In the genomic region with DNA sequence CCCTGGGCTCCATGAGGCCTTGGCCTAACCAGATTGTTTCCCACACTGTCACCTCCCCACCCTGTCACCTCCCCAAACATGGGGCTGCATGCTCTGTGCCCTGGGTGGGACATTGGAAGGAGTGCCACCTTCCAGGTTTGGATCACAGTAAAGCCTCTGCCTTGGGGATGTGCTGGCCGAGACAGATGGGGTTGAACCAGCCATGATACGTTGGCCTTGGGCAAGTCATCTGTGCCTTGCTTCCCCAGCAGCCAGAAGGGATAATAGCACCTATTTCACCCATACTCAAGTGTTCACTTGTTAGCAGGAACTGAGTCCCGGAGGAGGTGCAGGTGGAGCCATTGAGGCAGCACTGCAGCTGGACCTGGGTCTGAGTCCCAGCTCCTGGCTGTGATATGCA, we compare ENCODE assay signal across 9 cellular contexts. TPM values are rescaled to one million over a fixed set of nuclear protein-coding genes. Genes with fewer than 3 reads are reported as not detected.
DNase-seq lines count a peak whose midpoint lies in the region; ATAC-seq, FAIRE-seq and TF ChIP-seq lines count a peak whose summit lies in the region.
"Not testable (repeated sequence)": the region's sequence is repeated elsewhere in the genome, so short reads cannot be mapped to it uniquely, and the experiment has no call there.
"Had no signal": no experiment of that assay in that cellular context is flagged by ENCODE, and none has a peak within 500 bp of the region (broad histone marks: within the 10 kb centered on the region; RNA-seq: fewer than 3 reads in every experiment).

No MANE protein-coding gene starts in this region.

- H3K4me3 ChIP-seq in H1 (ENCODE audit: extremely low read depth in 1 of 4, insufficient read depth in 2 of 4, low read depth in 3 of 4, low read length in 4 of 4), result not testable (repeated sequence)

- H4K20me1 ChIP-seq in H1 (replicated peaks in 1 of 2; ENCODE audit: control insufficient read depth in 1 of 2, insufficient read depth in 2 of 2, low read length in 2 of 2), result not testable (repeated sequence)

- not testable (repeated sequence) for H3K9me3 Mint-ChIP-seq in activated CD8-positive, alpha-beta T cell treated with anti-CD3 and anti-CD28 coated beads, Interleukin-2, amount 10 ng/mL, durations not matched to agents 7 days and 5 days (ENCODE audit: insufficient read depth); osteocyte (ENCODE audit: unreplicated experiment)

- not testable (repeated sequence) for H4K91ac ChIP-seq in H1 (replicated peaks; ENCODE audit: insufficient read length, low read length)

- not testable (repeated sequence) for FAIRE-seq in H1 (lab: Jason Lieb, UNC)

- not testable (repeated sequence) for H2BK15ac ChIP-seq in H1 (ENCODE audit: low read length)

- not testable (repeated sequence) for TF ChIP-seq POLR2A in H1 (IDR thresholded peaks at IDR 0.05; ENCODE audit: control extremely low read depth in 1 of 2, low read depth in 2 of 2, low read length in 2 of 2)

- 0 out of 2 replicates have a peak overlapping the region, but pooled peaks have one; percentile 7 for H3K18ac ChIP-seq in H1 (ENCODE audit: extremely low read depth, low read length)

- H3K4me3 Mint-ChIP-seq in activated CD8-positive, alpha-beta T cell treated with anti-CD3 and anti-CD28 coated beads, Interleukin-2, amount 10 ng/mL, durations not matched to agents 7 days and 5 days; osteocyte (ENCODE audit: unreplicated experiment): not testable (repeated sequence)

- not testable (repeated sequence) for H3K27me3 Mint-ChIP-seq in activated CD8-positive, alpha-beta T cell treated with anti-CD3 and anti-CD28 coated beads, Interleukin-2, amount 10 ng/mL, durations not matched to agents 7 days and 5 days (ENCODE audit: low read depth); osteocyte (ENCODE audit: unreplicated experiment)

- CTCF ChIA-PET in activated CD8-positive, alpha-beta T cell treated with anti-CD3 and anti-CD28 coated beads, Interleukin-2, amount 10 ng/mL, durations not matched to agents 7 days and 5 days (lab: Charles Lee), result interaction anchor here (1.2 kb wide), 1 partner anchor 246 kb away, joined by 5 read pairs; no protein-coding TSS in a partner anchor
- CTCF ChIA-PET in H1 (lab: Charles Lee; ENCODE audit: partially characterized antibody), result interaction anchor here (1.3 to 1.5 kb wide), 3 partner anchors 32 to 1169 kb away, joined by 3 to 12 read pairs (median 5); no protein-coding TSS in a partner anchor

- not testable (repeated sequence) for TF ChIP-seq RAD21 in H1 (IDR thresholded peaks at IDR 0.05 in 1 of 2, conservative IDR thresholded peaks at IDR 0.05 in 1 of 2; ENCODE audit: low read depth in 2 of 2, low read length in 2 of 2)

- peak overlapping the region; percentile 86; the same call in 1 of the 2 replicates for H2AK5ac ChIP-seq in H1 (ENCODE audit: low read depth, low read length)

- TF ChIP-seq EP300 in H1 (IDR thresholded peaks at IDR 0.05; ENCODE audit: borderline replicate concordance in 1 of 2, low read depth in 2 of 2, low read length in 2 of 2), result not testable (repeated sequence)

- H2BK5ac ChIP-seq in H1 (ENCODE audit: low read depth, low read length), result peak overlapping the region; percentile 37; the same call in 1 of the 2 replicates

- H4K8ac ChIP-seq in H1 (ENCODE audit: extremely low read depth, insufficient read depth, low read length), result not testable (repeated sequence)

- H4K5ac ChIP-seq in H1 (ENCODE audit: insufficient read length, low read depth, low read length), result not testable (repeated sequence)

- H3K27ac Mint-ChIP-seq in activated CD8-positive, alpha-beta T cell treated with anti-CD3 and anti-CD28 coated beads, Interleukin-2, amount 10 ng/mL, durations not matched to agents 7 days and 5 days; osteocyte (ENCODE audit: unreplicated experiment): not testable (repeated sequence)

- H3K4me1 ChIP-seq in H1 (replicated peaks in 1 of 4; ENCODE audit: control insufficient read depth in 3 of 4, insufficient read depth in 4 of 4, low read length in 3 of 4), result not testable (repeated sequence)

- H3K79me1 ChIP-seq in H1 (ENCODE audit: low read depth, low read length), result not testable (repeated sequence)

- H2BK120ac ChIP-seq in H1 (replicated peaks; ENCODE audit: low read depth, low read length), result not testable (repeated sequence)

- not testable (repeated sequence) for H3K27me3 ChIP-seq in H1 (replicated peaks in 1 of 4; ENCODE audit: control insufficient read depth in 3 of 4, extremely low read depth in 1 of 4, insufficient read depth in 3 of 4, low read length in 3 of 4)

- intact Hi-C loops in cardiac septum (cut with DNase I), result not testable (repeated sequence)

- WGBS in H1 (ENCODE audit: extremely low coverage in 1 of 2, insufficient coverage in 1 of 2, insufficient read length in 1 of 2, insufficient replicate concordance in 2 of 2, low coverage in 1 of 2, low lambda C conversion rate in 2 of 2, missing lambda C conversion rate in 1 of 2), 2 experiments, result 74% methylated on average over 3 of the region's 3 CpGs; no CpG with 5 or more reads in 1 of the 2 experiments

- TF ChIP-seq CTCF in GM13977 (IDR thresholded peaks at IDR 0.05; ENCODE audit: extremely low read depth, insufficient read depth, missing control alignments); H1 (IDR thresholded peaks at IDR 0.05; ENCODE audit: control extremely low read depth in 1 of 3, insufficient read depth in 1 of 3, low read depth in 1 of 3, low read length in 3 of 3); osteocyte (IDR thresholded peaks at IDR 0.05): not testable (repeated sequence)

- H3K27ac ChIP-seq in H1 (ENCODE audit: low read depth, low read length), result not testable (repeated sequence)

- not testable (repeated sequence) for H3K79me2 ChIP-seq in H1 (ENCODE audit: control insufficient read depth in 1 of 2, insufficient read depth in 2 of 2, low read length in 2 of 2)

- peak overlapping the region; percentile 35; the same call in 1 of the 2 replicates for H2BK20ac ChIP-seq in H1 (ENCODE audit: low read length)

- not testable (repeated sequence) for H3K4ac ChIP-seq in H1 (replicated peaks; ENCODE audit: insufficient read length, low read depth, low read length)

- not testable (repeated sequence) for H3K9me3 ChIP-seq in H1 (ENCODE audit: insufficient read depth in 2 of 2, low read depth in 1 of 2, low read length in 1 of 2)

- H3K4me1 Mint-ChIP-seq in activated CD8-positive, alpha-beta T cell treated with anti-CD3 and anti-CD28 coated beads, Interleukin-2, amount 10 ng/mL, durations not matched to agents 7 days and 5 days (ENCODE audit: low read depth); osteocyte (ENCODE audit: unreplicated experiment): not testable (repeated sequence)

- not testable (repeated sequence) for H3K36me3 Mint-ChIP-seq in activated CD8-positive, alpha-beta T cell treated with anti-CD3 and anti-CD28 coated beads, Interleukin-2, amount 10 ng/mL, durations not matched to agents 7 days and 5 days (ENCODE audit: low read depth); osteocyte (ENCODE audit: unreplicated experiment)

- DNase-seq in GM13977 (ENCODE audit: low spot score) (peak; percentile 7), RPMI8226 (peak; percentile 2), H1 (ENCODE audit: low read depth in 1 of 2, low spot score in 2 of 2) (peak in 1 of 2 experiments; percentile 49), cardiac septum (ENCODE audit: low spot score) (peak; percentile 74), left lobe of liver (ENCODE audit: low spot score) (peak; percentile 43), osteocyte (ENCODE audit: extremely low spot score, unreplicated experiment) (peak; percentile 79), ureter (ENCODE audit: low spot score) (peak; percentile 37)
- DNase-seq in activated CD8-positive, alpha-beta T cell treated with anti-CD3 and anti-CD28 coated beads, Interleukin-2, amount 10 ng/mL, durations not matched to agents 7 days and 5 days, result peak; percentile 19

- not testable (repeated sequence) for H3K23ac ChIP-seq in H1 (ENCODE audit: insufficient read length)

- H2BK12ac ChIP-seq in H1 (ENCODE audit: low read depth, low read length), result peak overlapping the region; percentile 89; the same call in 1 of the 2 replicates

- not testable (repeated sequence) for ATAC-seq in activated CD8-positive, alpha-beta T cell treated with anti-CD3 and anti-CD28 coated beads, Interleukin-2, amount 10 ng/mL, durations not matched to agents 7 days and 5 days; left lobe of liver

- POLR2A ChIA-PET in activated CD8-positive, alpha-beta T cell treated with anti-CD3 and anti-CD28 coated beads, Interleukin-2, amount 10 ng/mL, durations not matched to agents 7 days and 5 days (lab: Charles Lee), result not testable (repeated sequence)
- POLR2A ChIA-PET in H1 (lab: Charles Lee; ENCODE audit: partially characterized antibody), result interaction anchor here (0.8 kb wide), 1 partner anchor 74 kb away, joined by 3 read pairs; a partner anchor contains a TSS

- not testable (repeated sequence) for H3K9ac ChIP-seq in H1 (replicated peaks in 1 of 4; ENCODE audit: extremely low read depth in 1 of 4, low read depth in 3 of 4, low read length in 3 of 4)

- not testable (repeated sequence) for H3K4me2 ChIP-seq in H1 (ENCODE audit: insufficient read depth in 1 of 2, low read depth in 2 of 2, low read length in 2 of 2)

- not testable (repeated sequence) for H3K56ac ChIP-seq in H1 (replicated peaks; ENCODE audit: insufficient read length, low read depth, low read length)

- H3K36me3 ChIP-seq in H1 (ENCODE audit: control insufficient read depth in 2 of 4, insufficient read depth in 4 of 4, low read length in 3 of 4), result not testable (repeated sequence)

- H2AFZ ChIP-seq in H1 (ENCODE audit: low read length), result not testable (repeated sequence)

- not testable (repeated sequence) for H3K14ac ChIP-seq in H1 (ENCODE audit: insufficient read length)

- in situ Hi-C loops in GM13977 (cut with MboI; ENCODE audit: low pct_unique_long_range_greater_than_20kb, low sequenced_read_pairs, unreplicated experiment), result not testable (repeated sequence)

- H3K23me2 ChIP-seq in H1 (ENCODE audit: low read depth, low read length), result not testable (repeated sequence)

RNA-seq across cellular contexts. Expression of a gene that starts 7.0 kb away (rescaled TPM):
- not detected for total RNA-seq in activated CD8-positive, alpha-beta T cell treated with anti-CD3 and anti-CD28 coated beads, Interleukin-2, amount 10 ng/mL, durations not matched to agents 7 days and 5 days
- total RNA-seq in H1 (2021; fragmentation: NEBNext Ultra II Directional; extraction: Animal tissue kit (Norgen Biotek cat#: 25700)), result 0.69 and 0.73 TPM in 2 replicates
- polyA plus RNA-seq in H1 (2011; rRNA removed), result 0.20 and 0.27 TPM in 2 replicates
- 0.58 TPM for polyA plus RNA-seq in H1 (2011; cell fraction: cytosol; rRNA removed)
- 0.74 TPM for polyA plus RNA-seq in H1 (2011; cell fraction: nucleus; rRNA removed)
- 0.25 to 0.81 TPM (median 0.51 TPM) in 4 replicates for polyA plus RNA-seq in H1 (2012, experiment 1 of 2)
- polyA plus RNA-seq in H1 (2012, experiment 2 of 2), result 0.14 TPM
- polyA plus RNA-seq in H1 (2013, experiment 1 of 2), result 0.77 TPM
- polyA plus RNA-seq in H1 (2013, experiment 2 of 2), result 0.85 TPM
- 0.47 and 0.68 TPM in 2 replicates for polyA minus RNA-seq in H1 (2011; rRNA and poly(A)+ RNA removed)
- not detected for polyA minus RNA-seq in H1 (2011; cell fraction: cytosol; rRNA and poly(A)+ RNA removed)
- not detected for polyA minus RNA-seq in H1 (2011; cell fraction: nucleus; rRNA and poly(A)+ RNA removed)
- total RNA-seq in cardiac septum, result not detected
- total RNA-seq in left lobe of liver, result 0.45 TPM
- not detected in 2 replicates for total RNA-seq in osteocyte
- not detected for total RNA-seq in ureter
- total RNA-seq: IMR-90 had no signal
- polyA plus RNA-seq: IMR-90 had no signal

RNA-seq across cellular contexts. Expression of a gene that starts 17.5 kb away (rescaled TPM):
- not detected for total RNA-seq in activated CD8-positive, alpha-beta T cell treated with anti-CD3 and anti-CD28 coated beads, Interleukin-2, amount 10 ng/mL, durations not matched to agents 7 days and 5 days
- 0.35 TPM in 1 of 2 replicates, not detected in the other for total RNA-seq in H1 (2021; fragmentation: NEBNext Ultra II Directional; extraction: Animal tissue kit (Norgen Biotek cat#: 25700))
- polyA plus RNA-seq in H1 (2011; rRNA removed), result 0.14 and 0.17 TPM in 2 replicates
- polyA plus RNA-seq in H1 (2011; cell fraction: cytosol; rRNA removed), result 0.22 TPM
- 0.11 TPM for polyA plus RNA-seq in H1 (2011; cell fraction: nucleus; rRNA removed)
- 0.15 to 0.61 TPM (median 0.42 TPM) in 4 replicates for polyA plus RNA-seq in H1 (2012, experiment 1 of 2)
- not detected for polyA plus RNA-seq in H1 (2012, experiment 2 of 2)
- polyA plus RNA-seq in H1 (2013, experiment 1 of 2), result 0.99 TPM
- 0.75 TPM for polyA plus RNA-seq in H1 (2013, experiment 2 of 2)
- polyA minus RNA-seq in H1 (2011; rRNA and poly(A)+ RNA removed), result not detected in 2 replicates
- not detected for polyA minus RNA-seq in H1 (2011; cell fraction: cytosol; rRNA and poly(A)+ RNA removed)
- polyA minus RNA-seq in H1 (2011; cell fraction: nucleus; rRNA and poly(A)+ RNA removed), result 0.30 TPM
- not detected for total RNA-seq in cardiac septum
- total RNA-seq in left lobe of liver, result not detected
- not detected in 2 replicates for total RNA-seq in osteocyte
- total RNA-seq in ureter, result not detected
- total RNA-seq: IMR-90 had no signal
- polyA plus RNA-seq: IMR-90 had no signal
